In genomic region chr3:123202451-123202850, GRCh38 we compare ENCODE assay signal across 8 cellular contexts. TPM values are rescaled to one million over a fixed set of nuclear protein-coding genes. Genes with fewer than 3 reads are reported as not detected.
DNase-seq lines count a peak whose midpoint lies in the region; ATAC-seq, FAIRE-seq and TF ChIP-seq lines count a peak whose summit lies in the region.

No MANE protein-coding gene starts in this region.

- TF ChIP-seq RAD21 in HepG2 (CRISPR knock-in tag; IDR thresholded peaks at IDR 0.05), result no peak

- H3K9ac ChIP-seq in DND-41 (ENCODE audit: low read depth, low read length) (peak overlapping the region; percentile 83), Karpas-422 (ENCODE audit: low read length) (peak overlapping the region; percentile 94), HepG2 (ENCODE audit: insufficient read depth, low read depth, low read length) (peak overlapping the region; percentile 86)

- H3K36me3 ChIP-seq in DND-41 (ENCODE audit: insufficient read depth, low read length) (no peaks in the 10 kb centered on the region), Karpas-422 (ENCODE audit: insufficient read depth, low read length) (no peaks in the 10 kb centered on the region), HepG2 (replicated peaks in 1 of 2; ENCODE audit: control insufficient read depth in 1 of 2, insufficient read depth in 2 of 2, low read length in 2 of 2) (no peaks in the 10 kb centered on the region), upper lobe of left lung (no peaks in the 10 kb centered on the region)

- FAIRE-seq in HepG2 (lab: Jason Lieb, UNC), result no peak

- H3K27ac ChIP-seq in DND-41 (ENCODE audit: low read length) (peak overlapping the region; percentile 64), Karpas-422 (ENCODE audit: low read length) (no peak overlapping the region), HepG2 (ENCODE audit: extremely low read length, insufficient read depth, low read length) (peak overlapping the region; percentile 52), upper lobe of left lung (peak overlapping the region; percentile 86 to 93 (median 92))

- DNase-seq in DND-41 (no peak), Karpas-422 (no peak), astrocyte of the spinal cord (ENCODE audit: low read depth, low spot score) (peak; percentile 12), HepG2 (ENCODE audit: low spot score) (peak; percentile 5), upper lobe of left lung (no peak), occipital lobe (lab: John Stamatoyannopoulos, UW) (no peak), NCI-H345 (lab: John Stamatoyannopoulos, UW) (no peak), KG1 (lab: John Stamatoyannopoulos, UW) (no peak)

- TF ChIP-seq CTCF in DND-41 (IDR thresholded peaks at IDR 0.05; ENCODE audit: borderline replicate concordance, extremely low read depth, low read length, poor library complexity, severe bottlenecking) (no peak), astrocyte of the spinal cord (IDR thresholded peaks at IDR 0.05; ENCODE audit: low read depth, low read length) (peak; percentile 7), HepG2 (CRISPR knock-in tag; IDR thresholded peaks at IDR 0.05) (0 out of 2 replicates have a peak, but pooled peaks have one; percentile 18), upper lobe of left lung (IDR thresholded peaks at IDR 0.05) (no peak)

- TSS peak; percentile 76 for BruUV-seq in HepG2 (replicated peaks; lab: Mats Ljungman, UMichigan)

- H3K4me3 ChIP-seq in DND-41 (ENCODE audit: low read depth in 1 of 2, low read length in 2 of 2), result peak overlapping the region; percentile 68 to 87; a peak in 3 of 4 replicates
- peak overlapping the region; percentile 97 for H3K4me3 ChIP-seq in Karpas-422 (ENCODE audit: low read length)
- H3K4me3 ChIP-seq in astrocyte of the spinal cord (ENCODE audit: low read depth, low read length), result peak overlapping the region; percentile 77
- peak overlapping the region; percentile 89 to 99 (median 94) for H3K4me3 ChIP-seq in HepG2 (replicated peaks in 1 of 3; ENCODE audit: insufficient read depth in 1 of 3, low read depth in 2 of 3, low read length in 3 of 3)
- peak overlapping the region; percentile 77 to 96 (median 90) for H3K4me3 ChIP-seq in upper lobe of left lung

- TF ChIP-seq EP300 in HepG2 (IDR thresholded peaks at IDR 0.05; ENCODE audit: low read depth in 2 of 2, low read length in 2 of 2) (no peak), HepG2 (CRISPR knock-in tag; IDR thresholded peaks at IDR 0.05; ENCODE audit: borderline replicate concordance) (no peak), upper lobe of left lung (IDR thresholded peaks at IDR 0.05) (no peak)

- H2AFZ ChIP-seq in DND-41 (ENCODE audit: low read depth, low read length) (peak overlapping the region; percentile 98), Karpas-422 (ENCODE audit: low read length) (0 out of 2 replicates have a peak overlapping the region, but pooled peaks have one; percentile 97), HepG2 (ENCODE audit: low read length) (peak overlapping the region; percentile 35)

- 3% methylated on average over 6 of the region's 7 CpGs for WGBS in HepG2 (ENCODE audit: low lambda C conversion rate)
- WGBS in upper lobe of left lung, 2 donors, result 1 to 7% methylated on average over 5 to 7 of the region's 7 CpGs

- TF ChIP-seq POLR2A in HepG2 (IDR thresholded peaks at IDR 0.05; ENCODE audit: insufficient read depth in 1 of 2, low read depth in 2 of 2, low read length in 2 of 2), result no peak
- no peak for TF ChIP-seq POLR2A in upper lobe of left lung (IDR thresholded peaks at IDR 0.05)

- CTCF ChIA-PET in HepG2 (lab: Yijun Ruan, JAX; ENCODE audit: low intra/inter-chr PET ratio, low total read pairs), result no interaction called here

- H3K4me2 ChIP-seq in DND-41 (ENCODE audit: insufficient read depth, low read length) (peak overlapping the region; percentile 89), Karpas-422 (ENCODE audit: low read depth, low read length, poor library complexity, severe bottlenecking) (peak overlapping the region; percentile 87), HepG2 (ENCODE audit: low read depth, low read length) (peak overlapping the region; percentile 88)

- H3K79me2 ChIP-seq in DND-41 (ENCODE audit: insufficient read depth, low read length), result peaks cover 43% of the 10 kb centered on the region
- H3K79me2 ChIP-seq in Karpas-422 (ENCODE audit: low read length), result peaks cover 60% of the 10 kb centered on the region
- H3K79me2 ChIP-seq in HepG2 (ENCODE audit: insufficient read depth, low read length), result peaks cover 17% of the 10 kb centered on the region

- H3K9me3 ChIP-seq in DND-41 (ENCODE audit: insufficient read depth, low read length, severe bottlenecking) (no peaks in the 10 kb centered on the region), Karpas-422 (ENCODE audit: low read length) (no peaks in the 10 kb centered on the region), HepG2 (ENCODE audit: low read length) (no peaks in the 10 kb centered on the region), upper lobe of left lung (no peaks in the 10 kb centered on the region)

- intact Hi-C loops in HepG2 (cut with micrococcal nuclease; ENCODE audit: unreplicated experiment), result no loop called here

- peaks cover 8% of the 10 kb centered on the region; the same call in 1 of the 2 replicates for H3K9me2 ChIP-seq in Karpas-422 (replicated peaks; ENCODE audit: insufficient read depth, low read length)

- POLR2A ChIA-PET in HepG2 (lab: Yijun Ruan, JAX), result interaction anchor here (1.3 kb wide), 2 partner anchors 44 to 135 kb away, joined by 10 to 15 read pairs; partner anchors contain the start of gene PDIA5

- no peaks in the 10 kb centered on the region for H3K27me3 ChIP-seq in DND-41 (ENCODE audit: insufficient read depth, low read length, poor library complexity)
- H3K27me3 ChIP-seq in Karpas-422 (ENCODE audit: low read length), result no peaks in the 10 kb centered on the region
- no peaks in the 10 kb centered on the region; a peak in 1 of 5 replicates for H3K27me3 ChIP-seq in HepG2 (ENCODE audit: control insufficient read depth in 1 of 2, insufficient read depth in 2 of 2, low read length in 2 of 2)
- no peaks in the 10 kb centered on the region for H3K27me3 ChIP-seq in upper lobe of left lung

- ATAC-seq in DND-41 (ENCODE audit: insufficient read depth, low read depth), result no peak
- peak; percentile 48 for ATAC-seq in HepG2
- peak in 1 of 2 donors; percentile 1 for ATAC-seq in upper lobe of left lung (ENCODE audit: low FRiP score in 2 of 2)

- H4K20me1 ChIP-seq in DND-41 (ENCODE audit: insufficient read depth, low read length), result no peaks in the 10 kb centered on the region
- no peaks in the 10 kb centered on the region for H4K20me1 ChIP-seq in Karpas-422 (ENCODE audit: insufficient read depth, low read depth, low read length)
- H4K20me1 ChIP-seq in HepG2 (ENCODE audit: insufficient read depth, low read length), result no peaks in the 10 kb centered on the region; the same call in 1 of the 2 replicates

- in situ Hi-C loops in astrocyte of the spinal cord (cut with HindIII; ENCODE audit: low sequenced_read_pairs), result no loop called here
- in situ Hi-C loops in HepG2 (cut with HindIII; ENCODE audit: extremely low pct_ligation_motif_present, low pct_unique_long_range_greater_than_20kb), result no loop called here

- peaks cover 28% of the 10 kb centered on the region for H3K4me1 ChIP-seq in DND-41 (ENCODE audit: insufficient read depth, low read length)
- peaks cover 27% of the 10 kb centered on the region for H3K4me1 ChIP-seq in Karpas-422 (ENCODE audit: low read length)
- H3K4me1 ChIP-seq in HepG2 (ENCODE audit: insufficient read depth, low read length), result peaks cover 21% of the 10 kb centered on the region
- H3K4me1 ChIP-seq in upper lobe of left lung, result peaks cover 3 to 9% (median 7%) of the 10 kb centered on the region in 4 donors

TF ChIP-seq in HepG2, 621 proteins besides CTCF, POLR2A, EP300 and RAD21 (continues in another document):
- TF ChIP-seq ZNF546 (CRISPR knock-in tag; conservative IDR thresholded peaks at IDR 0.05), result no peak
- TF ChIP-seq ZFP36L1 (CRISPR knock-in tag; IDR thresholded peaks at IDR 0.05), result 0 out of 2 replicates have a peak, but pooled peaks have one; percentile 52
- TF ChIP-seq TRIM22 (IDR thresholded peaks at IDR 0.05), result no peak
- no peak for TF ChIP-seq ZFAT (CRISPR knock-in tag; conservative IDR thresholded peaks at IDR 0.05)

RNA-seq across cellular contexts. Expression of gene SEC22A, which starts 0.7 kb away (rescaled TPM):
- total RNA-seq in Karpas-422 (2014; rRNA removed; shearing (Covaris generic); ENCODE audit: low replicate concordance), result 15.8 and 46.3 TPM in 2 replicates
- total RNA-seq in HepG2 (2016; rRNA removed; fragmentation: Illumina TruSeq; extraction: Trizol), result 17.3 and 20.2 TPM in 2 replicates
- 10.1 and 11.0 TPM in 2 replicates for total RNA-seq in HepG2 (2016; cell fraction: cytosol; rRNA removed; fragmentation: Illumina TruSeq; extraction: Trizol; ENCODE audit: low read depth)
- total RNA-seq in HepG2 (2016; cell fraction: insoluble cytoplasmic fraction; rRNA removed; fragmentation: Illumina TruSeq; extraction: Trizol), result 16.4 and 18.4 TPM in 2 replicates
- total RNA-seq in HepG2 (2016; cell fraction: membrane; rRNA removed; fragmentation: Illumina TruSeq; extraction: Trizol), result 10.4 and 13.0 TPM in 2 replicates
- 16.5 and 18.0 TPM in 2 replicates for total RNA-seq in HepG2 (2016; cell fraction: nucleus; rRNA removed; fragmentation: Illumina TruSeq; extraction: Trizol)
- 12.0 and 14.1 TPM in 2 replicates for polyA plus RNA-seq in HepG2 (2011; rRNA removed)
- polyA plus RNA-seq in HepG2 (2011; cell fraction: cytosol; rRNA removed), result 9.2 and 14.0 TPM in 2 replicates
- polyA plus RNA-seq in HepG2 (2011; cell fraction: nucleus; rRNA removed), result 5.3 and 6.1 TPM in 2 replicates
- 7.1 and 10.9 TPM in 2 replicates for polyA plus RNA-seq in HepG2 (2012)
- polyA plus RNA-seq in HepG2 (2016; cell fraction: cytosol; fragmentation: Illumina TruSeq; extraction: Trizol; ENCODE audit: low read depth), result 3.1 and 3.3 TPM in 2 replicates
- 13.6 and 16.4 TPM in 2 replicates for polyA plus RNA-seq in HepG2 (2016; cell fraction: insoluble cytoplasmic fraction; fragmentation: Illumina TruSeq; extraction: Trizol; ENCODE audit: low read depth)
- 4.6 and 4.7 TPM in 2 replicates for polyA plus RNA-seq in HepG2 (2016; cell fraction: membrane; fragmentation: Illumina TruSeq; extraction: Trizol; ENCODE audit: low read depth)
- 13.1 and 19.4 TPM in 2 replicates for polyA plus RNA-seq in HepG2 (2016; cell fraction: nucleus; fragmentation: Illumina TruSeq; extraction: Trizol; ENCODE audit: insufficient read depth, low read depth)
- polyA minus RNA-seq in HepG2 (2011; rRNA and poly(A)+ RNA removed; ENCODE audit: low replicate concordance), result 13.8 and 17.5 TPM in 2 replicates
- polyA minus RNA-seq in HepG2 (2011; cell fraction: cytosol; rRNA and poly(A)+ RNA removed), result 7.5 and 11.2 TPM in 2 replicates
- polyA minus RNA-seq in HepG2 (2011; cell fraction: nucleus; rRNA and poly(A)+ RNA removed), result 21.6 and 22.4 TPM in 2 replicates
- total RNA-seq in upper lobe of left lung, result 10 to 100 TPM in 5 of 6 donors, 1 to 10 TPM in 1; 5.5 to 22.5 (median 12.3) TPM
- total RNA-seq in occipital lobe, result 62.2 TPM

Comparison
In these comparisons a context has a peak if more than half of its experiments do, and no peak if none do; other contexts are left out.
1. DNase-seq: peak in astrocyte of the spinal cord (single experiment) and HepG2 (single experiment); none in DND-41 (single experiment), Karpas-422 (single experiment), upper lobe of left lung (0 of 2), occipital lobe (single experiment), NCI-H345 (single experiment) and KG1 (single experiment).
2. H2AFZ ChIP-seq: peak in every context shown above with its lines; median percentile 98 in DND-41; 97 in Karpas-422; 35 in HepG2.
3. CTCF ChIP-seq: peak in astrocyte of the spinal cord (single experiment) and HepG2 (single experiment); none in DND-41 (single experiment) and upper lobe of left lung (0 of 6).
4. Peak in every context shown above with its lines, with median percentiles within 50 percentile points of each other: H3K4me2 ChIP-seq, H3K4me3 ChIP-seq and H3K9ac ChIP-seq.